Comparison of ENCODE assay signal across 1 cellular context in the genomic region with DNA sequence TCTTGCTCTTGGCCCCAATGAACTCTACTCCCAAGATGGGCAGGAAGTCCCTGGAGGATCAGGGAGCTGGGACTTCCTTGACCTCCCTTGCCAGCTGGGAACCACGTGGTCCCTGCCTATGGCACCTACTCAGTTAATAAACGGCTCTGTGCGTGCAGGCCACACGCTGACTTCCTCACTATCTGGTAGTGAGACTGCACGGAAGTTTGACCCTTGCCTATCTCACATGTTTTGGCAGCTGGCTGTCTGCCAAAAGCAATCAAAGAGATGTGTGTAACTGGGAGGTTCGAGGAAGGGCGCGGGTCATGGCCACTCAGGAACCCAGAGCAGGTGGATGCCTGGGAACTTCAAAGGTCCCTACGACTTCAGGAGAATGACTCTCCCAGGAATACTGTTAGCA.
A peak's percentile ranks its signal among the peaks of the same experiment; 100 is the strongest.
TF ChIP-seq lines count a peak whose summit lies in the region.

No MANE protein-coding gene starts in this region.

TF ChIP-seq in HepG2, 621 proteins besides CTCF, POLR2A, EP300 and RAD21 (continued from another document and continues in another):
- TF ChIP-seq, protein P1, sequence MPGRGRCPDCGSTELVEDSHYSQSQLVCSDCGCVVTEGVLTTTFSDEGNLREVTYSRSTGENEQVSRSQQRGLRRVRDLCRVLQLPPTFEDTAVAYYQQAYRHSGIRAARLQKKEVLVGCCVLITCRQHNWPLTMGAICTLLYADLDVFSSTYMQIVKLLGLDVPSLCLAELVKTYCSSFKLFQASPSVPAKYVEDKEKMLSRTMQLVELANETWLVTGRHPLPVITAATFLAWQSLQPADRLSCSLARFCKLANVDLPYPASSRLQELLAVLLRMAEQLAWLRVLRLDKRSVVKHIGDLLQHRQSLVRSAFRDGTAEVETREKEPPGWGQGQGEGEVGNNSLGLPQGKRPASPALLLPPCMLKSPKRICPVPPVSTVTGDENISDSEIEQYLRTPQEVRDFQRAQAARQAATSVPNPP (CRISPR knock-in tag; IDR thresholded peaks at IDR 0.05), result no peak
- TF ChIP-seq ZNF468 (CRISPR knock-in tag; IDR thresholded peaks at IDR 0.05), result no peak
- TF ChIP-seq RFXANK (CRISPR knock-in tag; IDR thresholded peaks at IDR 0.05), result no peak
- TF ChIP-seq, protein P2, sequence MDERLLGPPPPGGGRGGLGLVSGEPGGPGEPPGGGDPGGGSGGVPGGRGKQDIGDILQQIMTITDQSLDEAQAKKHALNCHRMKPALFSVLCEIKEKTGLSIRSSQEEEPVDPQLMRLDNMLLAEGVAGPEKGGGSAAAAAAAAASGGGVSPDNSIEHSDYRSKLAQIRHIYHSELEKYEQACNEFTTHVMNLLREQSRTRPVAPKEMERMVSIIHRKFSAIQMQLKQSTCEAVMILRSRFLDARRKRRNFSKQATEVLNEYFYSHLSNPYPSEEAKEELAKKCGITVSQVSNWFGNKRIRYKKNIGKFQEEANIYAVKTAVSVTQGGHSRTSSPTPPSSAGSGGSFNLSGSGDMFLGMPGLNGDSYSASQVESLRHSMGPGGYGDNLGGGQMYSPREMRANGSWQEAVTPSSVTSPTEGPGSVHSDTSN (CRISPR knock-in tag; IDR thresholded peaks at IDR 0.05), result no peak
- TF ChIP-seq, protein P3, sequence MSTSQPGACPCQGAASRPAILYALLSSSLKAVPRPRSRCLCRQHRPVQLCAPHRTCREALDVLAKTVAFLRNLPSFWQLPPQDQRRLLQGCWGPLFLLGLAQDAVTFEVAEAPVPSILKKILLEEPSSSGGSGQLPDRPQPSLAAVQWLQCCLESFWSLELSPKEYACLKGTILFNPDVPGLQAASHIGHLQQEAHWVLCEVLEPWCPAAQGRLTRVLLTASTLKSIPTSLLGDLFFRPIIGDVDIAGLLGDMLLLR (CRISPR knock-in tag; IDR thresholded peaks at IDR 0.05), result peak; percentile 67; the same call in 1 of the 2 replicates
- TF ChIP-seq SPEN (CRISPR knock-in tag; IDR thresholded peaks at IDR 0.05; ENCODE audit: low read depth), result peak; percentile 65; the same call in 1 of the 2 replicates
- TF ChIP-seq ZNF431 (CRISPR knock-in tag; IDR thresholded peaks at IDR 0.05; ENCODE audit: borderline replicate concordance, low read depth), result no peak
- TF ChIP-seq, protein P4, sequence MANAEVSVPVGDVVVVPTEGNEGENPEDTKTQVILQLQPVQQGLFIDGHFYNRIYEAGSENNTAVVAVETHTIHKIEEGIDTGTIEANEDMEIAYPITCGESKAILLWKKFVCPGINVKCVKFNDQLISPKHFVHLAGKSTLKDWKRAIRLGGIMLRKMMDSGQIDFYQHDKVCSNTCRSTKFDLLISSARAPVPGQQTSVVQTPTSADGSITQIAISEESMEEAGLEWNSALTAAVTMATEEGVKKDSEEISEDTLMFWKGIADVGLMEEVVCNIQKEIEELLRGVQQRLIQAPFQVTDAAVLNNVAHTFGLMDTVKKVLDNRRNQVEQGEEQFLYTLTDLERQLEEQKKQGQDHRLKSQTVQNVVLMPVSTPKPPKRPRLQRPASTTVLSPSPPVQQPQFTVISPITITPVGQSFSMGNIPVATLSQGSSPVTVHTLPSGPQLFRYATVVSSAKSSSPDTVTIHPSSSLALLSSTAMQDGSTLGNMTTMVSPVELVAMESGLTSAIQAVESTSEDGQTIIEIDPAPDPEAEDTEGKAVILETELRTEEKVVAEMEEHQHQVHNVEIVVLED (CRISPR knock-in tag; IDR thresholded peaks at IDR 0.05; ENCODE audit: borderline replicate concordance), result no peak; the same call in 1 of the 2 replicates
- TF ChIP-seq ZNF713 (CRISPR knock-in tag; IDR thresholded peaks at IDR 0.05), result no peak
- peak; percentile 82; the same call in 1 of the 2 replicates for TF ChIP-seq ETV5 (CRISPR knock-in tag; IDR thresholded peaks at IDR 0.05; ENCODE audit: borderline replicate concordance)
- TF ChIP-seq, protein P5, sequence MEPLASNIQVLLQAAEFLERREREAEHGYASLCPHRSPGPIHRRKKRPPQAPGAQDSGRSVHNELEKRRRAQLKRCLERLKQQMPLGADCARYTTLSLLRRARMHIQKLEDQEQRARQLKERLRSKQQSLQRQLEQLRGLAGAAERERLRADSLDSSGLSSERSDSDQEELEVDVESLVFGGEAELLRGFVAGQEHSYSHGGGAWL (CRISPR knock-in tag; IDR thresholded peaks at IDR 0.05), result no peak
- no peak for TF ChIP-seq ZNF224 (CRISPR knock-in tag; IDR thresholded peaks at IDR 0.05)
- TF ChIP-seq TSC22D2 (CRISPR knock-in tag; IDR thresholded peaks at IDR 0.05; ENCODE audit: borderline replicate concordance), result no peak
- no peak for TF ChIP-seq ZNF446 (CRISPR knock-in tag; IDR thresholded peaks at IDR 0.05)
- peak; percentile 93 for TF ChIP-seq RXRB (CRISPR knock-in tag; IDR thresholded peaks at IDR 0.05; ENCODE audit: borderline replicate concordance)
- TF ChIP-seq, protein P6, sequence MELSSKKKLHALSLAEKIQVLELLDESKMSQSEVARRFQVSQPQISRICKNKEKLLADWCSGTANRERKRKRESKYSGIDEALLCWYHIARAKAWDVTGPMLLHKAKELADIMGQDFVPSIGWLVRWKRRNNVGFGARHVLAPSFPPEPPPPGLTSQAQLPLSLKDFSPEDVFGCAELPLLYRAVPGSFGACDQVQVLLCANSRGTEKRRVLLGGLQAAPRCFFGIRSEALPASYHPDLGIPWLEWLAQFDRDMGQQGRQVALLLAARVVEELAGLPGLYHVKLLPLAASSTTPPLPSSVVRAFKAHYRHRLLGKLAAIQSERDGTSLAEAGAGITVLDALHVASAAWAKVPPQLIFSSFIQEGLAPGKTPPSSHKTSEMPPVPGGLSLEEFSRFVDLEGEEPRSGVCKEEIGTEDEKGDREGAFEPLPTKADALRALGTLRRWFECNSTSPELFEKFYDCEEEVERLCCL (CRISPR knock-in tag; IDR thresholded peaks at IDR 0.05; ENCODE audit: borderline replicate concordance), result no peak
- TF ChIP-seq HNRNPLL (IDR thresholded peaks at IDR 0.05; ENCODE audit: low read depth, low read length, poor library complexity, severe bottlenecking), result no peak
- TF ChIP-seq, protein P7, sequence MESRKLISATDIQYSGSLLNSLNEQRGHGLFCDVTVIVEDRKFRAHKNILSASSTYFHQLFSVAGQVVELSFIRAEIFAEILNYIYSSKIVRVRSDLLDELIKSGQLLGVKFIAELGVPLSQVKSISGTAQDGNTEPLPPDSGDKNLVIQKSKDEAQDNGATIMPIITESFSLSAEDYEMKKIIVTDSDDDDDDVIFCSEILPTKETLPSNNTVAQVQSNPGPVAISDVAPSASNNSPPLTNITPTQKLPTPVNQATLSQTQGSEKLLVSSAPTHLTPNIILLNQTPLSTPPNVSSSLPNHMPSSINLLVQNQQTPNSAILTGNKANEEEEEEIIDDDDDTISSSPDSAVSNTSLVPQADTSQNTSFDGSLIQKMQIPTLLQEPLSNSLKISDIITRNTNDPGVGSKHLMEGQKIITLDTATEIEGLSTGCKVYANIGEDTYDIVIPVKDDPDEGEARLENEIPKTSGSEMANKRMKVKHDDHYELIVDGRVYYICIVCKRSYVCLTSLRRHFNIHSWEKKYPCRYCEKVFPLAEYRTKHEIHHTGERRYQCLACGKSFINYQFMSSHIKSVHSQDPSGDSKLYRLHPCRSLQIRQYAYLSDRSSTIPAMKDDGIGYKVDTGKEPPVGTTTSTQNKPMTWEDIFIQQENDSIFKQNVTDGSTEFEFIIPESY (CRISPR knock-in tag; IDR thresholded peaks at IDR 0.05), result no peak
- no peak for TF ChIP-seq ZNF749 (CRISPR knock-in tag; IDR thresholded peaks at IDR 0.05; ENCODE audit: borderline replicate concordance)
- no peak for TF ChIP-seq ADNP (CRISPR knock-in tag; IDR thresholded peaks at IDR 0.05)
- no peak for TF ChIP-seq ZNF724P (CRISPR knock-in tag; IDR thresholded peaks at IDR 0.05; ENCODE audit: borderline replicate concordance)
- TF ChIP-seq ZNF672 (CRISPR knock-in tag; IDR thresholded peaks at IDR 0.05), result no peak
- TF ChIP-seq, protein P8, sequence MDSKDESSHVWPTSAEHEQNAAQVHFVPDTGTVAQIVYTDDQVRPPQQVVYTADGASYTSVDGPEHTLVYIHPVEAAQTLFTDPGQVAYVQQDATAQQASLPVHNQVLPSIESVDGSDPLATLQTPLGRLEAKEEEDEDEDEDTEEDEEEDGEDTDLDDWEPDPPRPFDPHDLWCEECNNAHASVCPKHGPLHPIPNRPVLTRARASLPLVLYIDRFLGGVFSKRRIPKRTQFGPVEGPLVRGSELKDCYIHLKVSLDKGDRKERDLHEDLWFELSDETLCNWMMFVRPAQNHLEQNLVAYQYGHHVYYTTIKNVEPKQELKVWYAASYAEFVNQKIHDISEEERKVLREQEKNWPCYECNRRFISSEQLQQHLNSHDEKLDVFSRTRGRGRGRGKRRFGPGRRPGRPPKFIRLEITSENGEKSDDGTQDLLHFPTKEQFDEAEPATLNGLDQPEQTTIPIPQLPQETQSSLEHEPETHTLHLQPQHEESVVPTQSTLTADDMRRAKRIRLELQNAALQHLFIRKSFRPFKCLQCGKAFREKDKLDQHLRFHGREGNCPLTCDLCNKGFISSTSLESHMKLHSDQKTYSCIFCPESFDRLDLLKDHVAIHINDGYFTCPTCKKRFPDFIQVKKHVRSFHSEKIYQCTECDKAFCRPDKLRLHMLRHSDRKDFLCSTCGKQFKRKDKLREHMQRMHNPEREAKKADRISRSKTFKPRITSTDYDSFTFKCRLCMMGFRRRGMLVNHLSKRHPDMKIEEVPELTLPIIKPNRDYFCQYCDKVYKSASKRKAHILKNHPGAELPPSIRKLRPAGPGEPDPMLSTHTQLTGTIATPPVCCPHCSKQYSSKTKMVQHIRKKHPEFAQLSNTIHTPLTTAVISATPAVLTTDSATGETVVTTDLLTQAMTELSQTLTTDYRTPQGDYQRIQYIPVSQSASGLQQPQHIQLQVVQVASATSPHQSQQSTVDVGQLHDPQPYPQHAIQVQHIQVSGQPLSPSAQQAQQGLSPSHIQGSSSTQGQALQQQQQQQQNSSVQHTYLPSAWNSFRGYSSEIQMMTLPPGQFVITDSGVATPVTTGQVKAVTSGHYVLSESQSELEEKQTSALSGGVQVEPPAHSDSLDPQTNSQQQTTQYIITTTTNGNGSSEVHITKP (CRISPR knock-in tag; IDR thresholded peaks at IDR 0.05; ENCODE audit: low read depth), result no peak
- TF ChIP-seq ZFP90 (CRISPR knock-in tag; IDR thresholded peaks at IDR 0.05; ENCODE audit: borderline replicate concordance), result no peak
- TF ChIP-seq, protein P9, sequence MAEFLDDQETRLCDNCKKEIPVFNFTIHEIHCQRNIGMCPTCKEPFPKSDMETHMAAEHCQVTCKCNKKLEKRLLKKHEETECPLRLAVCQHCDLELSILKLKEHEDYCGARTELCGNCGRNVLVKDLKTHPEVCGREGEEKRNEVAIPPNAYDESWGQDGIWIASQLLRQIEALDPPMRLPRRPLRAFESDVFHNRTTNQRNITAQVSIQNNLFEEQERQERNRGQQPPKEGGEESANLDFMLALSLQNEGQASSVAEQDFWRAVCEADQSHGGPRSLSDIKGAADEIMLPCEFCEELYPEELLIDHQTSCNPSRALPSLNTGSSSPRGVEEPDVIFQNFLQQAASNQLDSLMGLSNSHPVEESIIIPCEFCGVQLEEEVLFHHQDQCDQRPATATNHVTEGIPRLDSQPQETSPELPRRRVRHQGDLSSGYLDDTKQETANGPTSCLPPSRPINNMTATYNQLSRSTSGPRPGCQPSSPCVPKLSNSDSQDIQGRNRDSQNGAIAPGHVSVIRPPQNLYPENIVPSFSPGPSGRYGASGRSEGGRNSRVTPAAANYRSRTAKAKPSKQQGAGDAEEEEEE (CRISPR knock-in tag; IDR thresholded peaks at IDR 0.05; ENCODE audit: borderline replicate concordance), result no peak
- TF ChIP-seq NBN (conservative IDR thresholded peaks at IDR 0.05), result no peak
- no peak for TF ChIP-seq PHF20 (CRISPR knock-in tag; IDR thresholded peaks at IDR 0.05)
- TF ChIP-seq RARA (CRISPR knock-in tag; IDR thresholded peaks at IDR 0.05), result peak; percentile 95
- TF ChIP-seq, protein P10, sequence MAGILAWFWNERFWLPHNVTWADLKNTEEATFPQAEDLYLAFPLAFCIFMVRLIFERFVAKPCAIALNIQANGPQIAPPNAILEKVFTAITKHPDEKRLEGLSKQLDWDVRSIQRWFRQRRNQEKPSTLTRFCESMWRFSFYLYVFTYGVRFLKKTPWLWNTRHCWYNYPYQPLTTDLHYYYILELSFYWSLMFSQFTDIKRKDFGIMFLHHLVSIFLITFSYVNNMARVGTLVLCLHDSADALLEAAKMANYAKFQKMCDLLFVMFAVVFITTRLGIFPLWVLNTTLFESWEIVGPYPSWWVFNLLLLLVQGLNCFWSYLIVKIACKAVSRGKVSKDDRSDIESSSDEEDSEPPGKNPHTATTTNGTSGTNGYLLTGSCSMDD (CRISPR knock-in tag; IDR thresholded peaks at IDR 0.05), result no peak
- peak; percentile 65; the same call in 1 of the 2 replicates for TF ChIP-seq ESRRA (CRISPR knock-in tag; IDR thresholded peaks at IDR 0.05; ENCODE audit: low read depth)
- TF ChIP-seq, protein P11, sequence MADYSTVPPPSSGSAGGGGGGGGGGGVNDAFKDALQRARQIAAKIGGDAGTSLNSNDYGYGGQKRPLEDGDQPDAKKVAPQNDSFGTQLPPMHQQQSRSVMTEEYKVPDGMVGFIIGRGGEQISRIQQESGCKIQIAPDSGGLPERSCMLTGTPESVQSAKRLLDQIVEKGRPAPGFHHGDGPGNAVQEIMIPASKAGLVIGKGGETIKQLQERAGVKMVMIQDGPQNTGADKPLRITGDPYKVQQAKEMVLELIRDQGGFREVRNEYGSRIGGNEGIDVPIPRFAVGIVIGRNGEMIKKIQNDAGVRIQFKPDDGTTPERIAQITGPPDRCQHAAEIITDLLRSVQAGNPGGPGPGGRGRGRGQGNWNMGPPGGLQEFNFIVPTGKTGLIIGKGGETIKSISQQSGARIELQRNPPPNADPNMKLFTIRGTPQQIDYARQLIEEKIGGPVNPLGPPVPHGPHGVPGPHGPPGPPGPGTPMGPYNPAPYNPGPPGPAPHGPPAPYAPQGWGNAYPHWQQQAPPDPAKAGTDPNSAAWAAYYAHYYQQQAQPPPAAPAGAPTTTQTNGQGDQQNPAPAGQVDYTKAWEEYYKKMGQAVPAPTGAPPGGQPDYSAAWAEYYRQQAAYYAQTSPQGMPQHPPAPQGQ (CRISPR knock-in tag; IDR thresholded peaks at IDR 0.05; ENCODE audit: borderline replicate concordance), result no peak
- no peak for TF ChIP-seq SMC3 (IDR thresholded peaks at IDR 0.05; ENCODE audit: low read length)
- no peak for TF ChIP-seq ZNF530 (CRISPR knock-in tag; IDR thresholded peaks at IDR 0.05; ENCODE audit: low read depth)
- TF ChIP-seq CBX5 (CRISPR knock-in tag; IDR thresholded peaks at IDR 0.05; ENCODE audit: borderline replicate concordance), result no peak
- TF ChIP-seq TBX2 (CRISPR knock-in tag; IDR thresholded peaks at IDR 0.05; ENCODE audit: borderline replicate concordance), result peak; percentile 92
- TF ChIP-seq, protein P12, sequence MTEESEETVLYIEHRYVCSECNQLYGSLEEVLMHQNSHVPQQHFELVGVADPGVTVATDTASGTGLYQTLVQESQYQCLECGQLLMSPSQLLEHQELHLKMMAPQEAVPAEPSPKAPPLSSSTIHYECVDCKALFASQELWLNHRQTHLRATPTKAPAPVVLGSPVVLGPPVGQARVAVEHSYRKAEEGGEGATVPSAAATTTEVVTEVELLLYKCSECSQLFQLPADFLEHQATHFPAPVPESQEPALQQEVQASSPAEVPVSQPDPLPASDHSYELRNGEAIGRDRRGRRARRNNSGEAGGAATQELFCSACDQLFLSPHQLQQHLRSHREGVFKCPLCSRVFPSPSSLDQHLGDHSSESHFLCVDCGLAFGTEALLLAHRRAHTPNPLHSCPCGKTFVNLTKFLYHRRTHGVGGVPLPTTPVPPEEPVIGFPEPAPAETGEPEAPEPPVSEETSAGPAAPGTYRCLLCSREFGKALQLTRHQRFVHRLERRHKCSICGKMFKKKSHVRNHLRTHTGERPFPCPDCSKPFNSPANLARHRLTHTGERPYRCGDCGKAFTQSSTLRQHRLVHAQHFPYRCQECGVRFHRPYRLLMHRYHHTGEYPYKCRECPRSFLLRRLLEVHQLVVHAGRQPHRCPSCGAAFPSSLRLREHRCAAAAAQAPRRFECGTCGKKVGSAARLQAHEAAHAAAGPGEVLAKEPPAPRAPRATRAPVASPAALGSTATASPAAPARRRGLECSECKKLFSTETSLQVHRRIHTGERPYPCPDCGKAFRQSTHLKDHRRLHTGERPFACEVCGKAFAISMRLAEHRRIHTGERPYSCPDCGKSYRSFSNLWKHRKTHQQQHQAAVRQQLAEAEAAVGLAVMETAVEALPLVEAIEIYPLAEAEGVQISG (CRISPR knock-in tag; IDR thresholded peaks at IDR 0.05), result no peak
- TF ChIP-seq TOPORS (CRISPR knock-in tag; IDR thresholded peaks at IDR 0.05), result peak; percentile 48; the same call in 1 of the 2 replicates
